Comparison of ENCODE assay signal across 8 cellular contexts in the genomic region with DNA sequence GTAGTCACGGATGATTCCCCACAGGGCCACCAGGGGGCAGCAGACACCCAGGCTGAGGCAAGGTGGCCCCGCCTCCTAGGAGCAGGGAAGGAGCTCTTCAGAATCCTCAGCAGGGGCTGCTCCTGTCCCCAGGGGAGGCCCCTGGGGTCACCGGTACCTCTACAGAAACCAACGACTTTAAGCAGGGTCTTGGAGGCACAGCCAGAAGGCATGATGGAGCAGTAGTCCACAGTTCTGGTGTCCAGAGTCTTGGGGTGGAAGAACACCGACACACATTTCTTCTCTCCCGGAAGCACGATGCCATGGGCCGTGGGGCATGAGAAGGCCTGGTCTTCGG. TPM values are rescaled to one million over a fixed set of nuclear protein-coding genes. Genes with fewer than 3 reads are reported as not detected.
A peak's percentile ranks its signal among the peaks of the same experiment; 100 is the strongest.
DNase-seq lines count a peak whose midpoint lies in the region; ATAC-seq and TF ChIP-seq lines count a peak whose summit lies in the region.

No MANE protein-coding gene starts in this region.

- no peak overlapping the region for H3K4me2 ChIP-seq in osteoblast (ENCODE audit: insufficient read depth, low read length)

- H2AFZ ChIP-seq in osteoblast (ENCODE audit: low read length), result no peak overlapping the region

- H3K9me3 ChIP-seq in osteoblast (ENCODE audit: low read depth, low read length) (no peaks in the 10 kb centered on the region), thoracic aorta (no peaks in the 10 kb centered on the region)

- DNase-seq in CD1c-positive myeloid dendritic cell (ENCODE audit: extremely low spot score) (peak; percentile 85), KG1 (lab: John Stamatoyannopoulos, UW) (peak; percentile 32), RPMI7951 (ENCODE audit: low read depth) (peak; percentile 65), foreskin keratinocyte (peak; percentile 14 to 36), osteoblast (ENCODE audit: insufficient read length, low spot score, missing footprints) (peak; percentile 97), thoracic aorta (ENCODE audit: low spot score) (peak; percentile 19)
- DNase-seq in activated T-helper 1 cell treated with anti-CD3 and anti-CD28 coated beads, Interleukin-2, amount 50 U/mL, for 16 hours (ENCODE audit: low read depth in 1 of 2, low spot score in 1 of 2), result peak; percentile 56 to 67

- peak; percentile 88 for ATAC-seq in GM19455 (IDR thresholded peaks at IDR 0.05; ENCODE audit: unreplicated experiment)
- peak; percentile 80 for ATAC-seq in foreskin keratinocyte
- ATAC-seq in thoracic aorta (ENCODE audit: insufficient number of reproducible peaks, low FRiP score, low read depth), result peak; percentile 38

- H3K27me3 ChIP-seq in foreskin keratinocyte (peaks cover 22% of the 10 kb centered on the region), osteoblast (ENCODE audit: insufficient read depth, low read length) (peaks cover 25% of the 10 kb centered on the region), thoracic aorta (replicated peaks; ENCODE audit: insufficient read depth) (no peaks in the 10 kb centered on the region)

- peaks cover 3% of the 10 kb centered on the region for H4K20me1 ChIP-seq in osteoblast (ENCODE audit: insufficient read depth, low read length)

- H3K4me1 ChIP-seq in foreskin keratinocyte (no peaks in the 10 kb centered on the region), osteoblast (ENCODE audit: insufficient read depth, low read length) (no peaks in the 10 kb centered on the region), thoracic aorta (ENCODE audit: control insufficient read depth in 1 of 2, low read depth in 2 of 2) (no peaks in the 10 kb centered on the region)

- H3K36me3 ChIP-seq in osteoblast (ENCODE audit: insufficient read depth, low read length), result no peaks in the 10 kb centered on the region
- H3K36me3 ChIP-seq in thoracic aorta, result no peaks in the 10 kb centered on the region

- H3K4me3 ChIP-seq in osteoblast (ENCODE audit: insufficient read depth, low read length), result no peak overlapping the region
- H3K4me3 ChIP-seq in thoracic aorta, result no peak overlapping the region

- TF ChIP-seq CTCF in foreskin keratinocyte (conservative IDR thresholded peaks at IDR 0.05) (peak; percentile 94), osteoblast (IDR thresholded peaks at IDR 0.05; ENCODE audit: extremely low read depth, low read depth, low read length) (peak; percentile 94), thoracic aorta (IDR thresholded peaks at IDR 0.05) (peak; percentile 96)

- H3K79me2 ChIP-seq in osteoblast (ENCODE audit: insufficient read depth, low read length), result no peaks in the 10 kb centered on the region

- no peak overlapping the region for H3K27ac ChIP-seq in foreskin keratinocyte
- H3K27ac ChIP-seq in osteoblast (ENCODE audit: low read depth, low read length), result no peak overlapping the region
- no peak overlapping the region for H3K27ac ChIP-seq in thoracic aorta

RNA-seq across cellular contexts. Expression of a gene that starts 11.5 kb away (rescaled TPM):
- 0.10 and 0.12 TPM in 2 replicates for total RNA-seq in RPMI7951 (2014; rRNA removed; shearing (Covaris generic))
- total RNA-seq in foreskin keratinocyte (not detected in 2 replicates), osteoblast (not detected in 2 replicates), thoracic aorta (not detected)
- polyA plus RNA-seq in foreskin keratinocyte, result not detected in 2 replicates

RNA-seq across cellular contexts. Expression of a gene that starts 30.9 kb away (rescaled TPM):
- total RNA-seq in RPMI7951 (2014; rRNA removed; shearing (Covaris generic)), result not detected in 2 replicates
- not detected in 2 replicates for total RNA-seq in foreskin keratinocyte
- 0.04 TPM in 1 of 2 replicates, not detected in the other for polyA plus RNA-seq in foreskin keratinocyte
- total RNA-seq in osteoblast, result under 0.01 and 0.29 TPM in 2 replicates
- 1 to 10 TPM in 1 of 2 donors, not detected in 1; 1.6 TPM for total RNA-seq in thoracic aorta

RNA-seq across cellular contexts. Expression of a gene that starts 36.6 kb away (rescaled TPM):
- 0.20 TPM in 1 of 2 replicates, not detected in the other for total RNA-seq in RPMI7951 (2014; rRNA removed; shearing (Covaris generic))
- total RNA-seq in foreskin keratinocyte (not detected in 2 replicates), osteoblast (not detected in 2 replicates), thoracic aorta (not detected)
- not detected in 2 replicates for polyA plus RNA-seq in foreskin keratinocyte

RNA-seq across cellular contexts. Expression of a gene that starts 44.8 kb away (rescaled TPM):
- total RNA-seq in RPMI7951 (2014; rRNA removed; shearing (Covaris generic)), result not detected in 2 replicates
- total RNA-seq in foreskin keratinocyte (not detected in 2 replicates), osteoblast (not detected in 2 replicates), thoracic aorta (not detected)
- not detected in 2 replicates for polyA plus RNA-seq in foreskin keratinocyte

Comparison
In these comparisons a context has a peak if more than half of its experiments do, and no peak if none do; other contexts are left out.
1. DNase-seq: peak in every context shown above with its lines; median percentile 97 in osteoblast; 85 in CD1c-positive myeloid dendritic cell; 65 in RPMI7951; 62 in activated T-helper 1 cell treated with anti-CD3 and anti-CD28 coated beads, Interleukin-2, amount 50 U/mL, for 16 hours; 32 in KG1; 25 in foreskin keratinocyte; 19 in thoracic aorta.
2. ATAC-seq: peak in every context shown above with its lines; median percentile 88 in GM19455; 80 in foreskin keratinocyte; 38 in thoracic aorta.